1 cellular context compared by ENCODE assay signal in genomic region chr20:64082821-64083379, GRCh38.
TF ChIP-seq lines count a peak whose summit lies in the region.

No MANE protein-coding gene starts in this region.

TF ChIP-seq in HCT116, 20 proteins besides CTCF, POLR2A, EP300 and RAD21 (continued from another document):
- TF ChIP-seq SIN3A (IDR thresholded peaks at IDR 0.05; ENCODE audit: low read depth) (no peak), CBX3 (IDR thresholded peaks at IDR 0.05; ENCODE audit: low read depth) (no peak), ZFX (IDR thresholded peaks at IDR 0.05) (no peak), YY1 (IDR thresholded peaks at IDR 0.05; ENCODE audit: extremely low read depth, insufficient replicate concordance, low read depth, low read length) (no peak), ATF3 (IDR thresholded peaks at IDR 0.05) (no peak), EGR1 (IDR thresholded peaks at IDR 0.05; ENCODE audit: low read depth) (no peak), ELF1 (IDR thresholded peaks at IDR 0.05; ENCODE audit: borderline replicate concordance, low read depth) (no peak), EZH2phosphoT487 (IDR thresholded peaks at IDR 0.05; ENCODE audit: borderline replicate concordance) (no peak), TCF7L2 (IDR thresholded peaks at IDR 0.05; ENCODE audit: borderline replicate concordance, extremely low read depth, insufficient read depth, insufficient read length) (no peak), EZH2 (IDR thresholded peaks at IDR 0.05) (no peak)
- TF ChIP-seq, protein P1, sequence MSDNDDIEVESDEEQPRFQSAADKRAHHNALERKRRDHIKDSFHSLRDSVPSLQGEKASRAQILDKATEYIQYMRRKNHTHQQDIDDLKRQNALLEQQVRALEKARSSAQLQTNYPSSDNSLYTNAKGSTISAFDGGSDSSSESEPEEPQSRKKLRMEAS (IDR thresholded peaks at IDR 0.05), result no peak
TF ChIP-seq in HCT116: peak in this region for 0.
